Comparison of ENCODE assay signal across 8 cellular contexts in genomic region chr14:59869381-59870255, GRCh38. TPM values are rescaled to one million over a fixed set of nuclear protein-coding genes. Genes with fewer than 3 reads are reported as not detected.
DNase-seq lines count a peak whose midpoint lies in the region; ATAC-seq and TF ChIP-seq lines count a peak whose summit lies in the region.

No MANE protein-coding gene starts in this region.

- intact Hi-C loops in vagina (cut with DNase I), result no loop called here

- H3K27me3 ChIP-seq in vagina, result no peaks in the 10 kb centered on the region

- ATAC-seq in GM18873 (IDR thresholded peaks at IDR 0.05; ENCODE audit: low FRiP score, unreplicated experiment), result no peak

- H3K4me3 ChIP-seq in astrocyte of the spinal cord (ENCODE audit: low read depth, low read length) (peak overlapping the region; percentile 50), vagina (peak overlapping the region; percentile 40 to 48)

- H3K4me1 ChIP-seq in vagina, result peaks cover 15% of the 10 kb centered on the region

- H3K36me3 ChIP-seq in vagina, result no peaks in the 10 kb centered on the region

- no peak overlapping the region for H3K27ac ChIP-seq in vagina

- TF ChIP-seq POLR2A in vagina (IDR thresholded peaks at IDR 0.05), result no peak

- in situ Hi-C loops in astrocyte of the spinal cord (cut with HindIII; ENCODE audit: low sequenced_read_pairs), result no loop called here

- TF ChIP-seq CTCF in astrocyte of the spinal cord (IDR thresholded peaks at IDR 0.05; ENCODE audit: low read depth, low read length), result no peak
- no peak for TF ChIP-seq CTCF in vagina (IDR thresholded peaks at IDR 0.05)

- peak; percentile 7 for DNase-seq in stimulated activated CD4-positive, alpha-beta T cell treated with anti-CD3 and anti-CD28 coated beads, Interleukin-15, amount 100 ng/mL, for 24 hours
- no peak for DNase-seq in stimulated activated CD4-positive, alpha-beta T cell treated with anti-CD3 and anti-CD28 coated beads, Interleukin-2, amount 100 ng/mL, for 24 hours
- DNase-seq in astrocyte of the spinal cord (ENCODE audit: low read depth, low spot score) (no peak), midbrain (lab: John Stamatoyannopoulos, UW) (peak; percentile 40), vagina (ENCODE audit: extremely low spot score in 2 of 2) (no peak), NCI-H187 (lab: John Stamatoyannopoulos, UW) (no peak), kidney tubule cell (ENCODE audit: low spot score) (no peak)

- no peaks in the 10 kb centered on the region for H3K9me3 ChIP-seq in vagina

RNA-seq across cellular contexts. Expression of gene RTN1, which starts 1.0 kb away (rescaled TPM):
- 24.8 TPM for total RNA-seq in vagina

RNA-seq across cellular contexts. Expression of gene LRRC9, which starts 50.3 kb away (rescaled TPM):
- total RNA-seq in vagina, result 3.2 TPM

Comparison
In these comparisons a context has a peak if more than half of its experiments do, and no peak if none do; other contexts are left out.
1. DNase-seq: peak in stimulated activated CD4-positive, alpha-beta T cell treated with anti-CD3 and anti-CD28 coated beads, Interleukin-15, amount 100 ng/mL, for 24 hours (single experiment) and midbrain (single experiment); none in stimulated activated CD4-positive, alpha-beta T cell treated with anti-CD3 and anti-CD28 coated beads, Interleukin-2, amount 100 ng/mL, for 24 hours (0 of 2), astrocyte of the spinal cord (single experiment), vagina (0 of 2), NCI-H187 (0 of 2) and kidney tubule cell (single experiment).